ENCODE assay signal across 16 cellular contexts in the genomic region with DNA sequence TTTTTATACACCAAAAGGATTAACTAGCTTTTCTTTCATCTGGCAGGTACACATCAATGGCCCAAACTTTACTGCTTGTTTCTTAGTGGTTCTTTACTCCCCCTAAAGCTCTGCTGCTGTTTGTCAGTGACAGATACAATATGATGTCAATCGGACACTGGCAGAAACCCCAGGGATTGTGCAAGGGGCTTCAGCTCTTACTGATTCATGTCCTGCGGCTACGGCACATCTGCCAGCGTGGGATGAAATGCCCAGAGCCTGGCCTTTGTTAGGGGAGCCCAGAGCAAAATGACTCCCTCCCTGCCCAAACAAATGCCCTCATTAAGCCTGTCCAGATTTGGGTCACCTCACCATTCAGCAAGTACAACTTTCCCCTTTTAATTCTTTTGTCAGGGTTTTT. TPM values are rescaled to one million over a fixed set of nuclear protein-coding genes. Genes with fewer than 3 reads are reported as not detected.
A peak's percentile ranks its signal among the peaks of the same experiment; 100 is the strongest.
DNase-seq lines count a peak whose midpoint lies in the region; ATAC-seq and TF ChIP-seq lines count a peak whose summit lies in the region.
"Had no signal": no experiment of that assay in that cellular context is flagged by ENCODE, and none has a peak within 500 bp of the region (broad histone marks: within the 10 kb centered on the region; RNA-seq: fewer than 3 reads in every experiment).

No MANE protein-coding gene starts in this region.

- peak overlapping the region; percentile 52 for H3K9ac ChIP-seq in neural cell (ENCODE audit: low read length)

- H3F3A ChIP-seq in neural cell (ENCODE audit: insufficient read depth, low read length, poor library complexity, severe bottlenecking): peaks cover 4% of the 10 kb centered on the region

- peaks cover 6% of the 10 kb centered on the region for H3K9me3 ChIP-seq in neural cell (ENCODE audit: low read length)
- H3K9me3 ChIP-seq: testis had no signal

- TF ChIP-seq CTCF in AG09309 (IDR thresholded peaks at IDR 0.05; ENCODE audit: control insufficient read depth, insufficient read depth, low read depth, low read length, missing control alignments) (no peak), fibroblast of mammary gland (conservative IDR thresholded peaks at IDR 0.05; ENCODE audit: control insufficient read depth, insufficient read depth, low read depth, low read length) (no peak), neural cell (IDR thresholded peaks at IDR 0.05; ENCODE audit: poor library complexity, severe bottlenecking) (no peak), osteocyte (IDR thresholded peaks at IDR 0.05) (no peak)

- H3K27ac Mint-ChIP-seq in osteocyte (ENCODE audit: unreplicated experiment): no peak overlapping the region
- H3K27ac Mint-ChIP-seq: activated CD4-positive, alpha-beta memory T cell treated with anti-CD3 and anti-CD28 coated beads, Interleukin-2, amount 10 ng/mL, durations not matched to agents 7 days and 5 days; IgD-negative memory B cell had no signal

- peak overlapping the region; percentile 25 for H2AFZ ChIP-seq in neural cell (ENCODE audit: low read depth, low read length)

- H3K79me2 ChIP-seq in neural cell (replicated peaks; ENCODE audit: insufficient read depth, low read length): no peaks in the 10 kb centered on the region

- H3K4me2 ChIP-seq in neural cell (ENCODE audit: low read length): peak overlapping the region; percentile 41

- DNase-seq in AG09309 (ENCODE audit: low read depth) (peak; percentile 82), MV-4-11 (lab: John Stamatoyannopoulos, UW) (peak; percentile 74), fibroblast of mammary gland (ENCODE audit: low read depth) (peak; percentile 91), osteocyte (ENCODE audit: extremely low spot score, unreplicated experiment) (no peak), COLO668 (lab: John Stamatoyannopoulos, UW; ENCODE audit: unreplicated experiment) (no peak)
- no peak for DNase-seq in activated CD4-positive, CD25-positive, alpha-beta regulatory T cell (lab: John Stamatoyannopoulos, UW)
- DNase-seq: activated CD4-positive, alpha-beta memory T cell treated with anti-CD3 and anti-CD28 coated beads, Interleukin-2, amount 10 ng/mL, durations not matched to agents 7 days and 5 days; DMS79; left ventricle myocardium superior; NCI-H1417 treated with DMSO at 0.1 percent for 48 hours; testis had no signal

- TF ChIP-seq RAD21 in neural cell (conservative IDR thresholded peaks at IDR 0.05): no peak

- no peaks in the 10 kb centered on the region for H3K27me3 ChIP-seq in neural cell (ENCODE audit: insufficient read depth, low read depth, low read length)
- H3K27me3 ChIP-seq: neutrophil, testis had no signal

- H3K4me3 ChIP-seq in AG09309 (ENCODE audit: control insufficient read depth, low read depth, low read length) (no peak overlapping the region), fibroblast of mammary gland (ENCODE audit: control insufficient read depth, low read depth, low read length) (no peak overlapping the region), neural cell (ENCODE audit: low read length) (peak overlapping the region; percentile 28)
- H3K4me3 ChIP-seq: GM12878, testis had no signal

- no peaks in the 10 kb centered on the region for H3K36me3 ChIP-seq in neural cell (ENCODE audit: insufficient read depth, low read length)

- H3K9me3 Mint-ChIP-seq in osteocyte (ENCODE audit: unreplicated experiment): peaks cover 8% of the 10 kb centered on the region

- H3K4me1 Mint-ChIP-seq in osteocyte (ENCODE audit: unreplicated experiment): peaks cover 4% of the 10 kb centered on the region
- H3K4me1 Mint-ChIP-seq: activated CD4-positive, alpha-beta memory T cell treated with anti-CD3 and anti-CD28 coated beads, Interleukin-2, amount 10 ng/mL, durations not matched to agents 7 days and 5 days; IgD-negative memory B cell had no signal

- no peaks in the 10 kb centered on the region for H3K9me2 ChIP-seq in neural cell (ENCODE audit: insufficient read depth, low read length)

- ATAC-seq in HG02798 (IDR thresholded peaks at IDR 0.05; ENCODE audit: poor library complexity, unreplicated experiment): no peak
- ATAC-seq: GM12878, left ventricle myocardium superior had no signal

- no peaks in the 10 kb centered on the region for H4K20me1 ChIP-seq in neural cell (ENCODE audit: insufficient read depth)

- peak overlapping the region; percentile 91 for H3K27ac ChIP-seq in neural cell (ENCODE audit: low read length)
- H3K27ac ChIP-seq: neutrophil, testis had no signal

- no peak for TF ChIP-seq EP300 in neural cell (conservative IDR thresholded peaks at IDR 0.05; ENCODE audit: poor library complexity, severe bottlenecking)

- no peaks in the 10 kb centered on the region for H3K27me3 Mint-ChIP-seq in osteocyte (ENCODE audit: unreplicated experiment)
- H3K27me3 Mint-ChIP-seq: activated CD4-positive, alpha-beta memory T cell treated with anti-CD3 and anti-CD28 coated beads, Interleukin-2, amount 10 ng/mL, durations not matched to agents 7 days and 5 days; IgD-negative memory B cell had no signal

- no peak overlapping the region for H3K4me3 Mint-ChIP-seq in osteocyte (ENCODE audit: unreplicated experiment)
- H3K4me3 Mint-ChIP-seq: activated CD4-positive, alpha-beta memory T cell treated with anti-CD3 and anti-CD28 coated beads, Interleukin-2, amount 10 ng/mL, durations not matched to agents 7 days and 5 days; IgD-negative memory B cell had no signal

- H3K36me3 Mint-ChIP-seq in osteocyte (ENCODE audit: unreplicated experiment): peaks cover 77% of the 10 kb centered on the region

TF ChIP-seq in neural cell, 6 proteins besides CTCF, POLR2A, EP300 and RAD21:
- no peak for TF ChIP-seq EZH2 (IDR thresholded peaks at IDR 0.05; ENCODE audit: borderline replicate concordance, insufficient read depth, low read length, poor library complexity, severe bottlenecking)
- no peak for TF ChIP-seq MXI1 (conservative IDR thresholded peaks at IDR 0.05; ENCODE audit: poor library complexity, severe bottlenecking)
- TF ChIP-seq TAF1 (IDR thresholded peaks at IDR 0.05; ENCODE audit: low read depth): no peak
- TF ChIP-seq, protein P1, sequence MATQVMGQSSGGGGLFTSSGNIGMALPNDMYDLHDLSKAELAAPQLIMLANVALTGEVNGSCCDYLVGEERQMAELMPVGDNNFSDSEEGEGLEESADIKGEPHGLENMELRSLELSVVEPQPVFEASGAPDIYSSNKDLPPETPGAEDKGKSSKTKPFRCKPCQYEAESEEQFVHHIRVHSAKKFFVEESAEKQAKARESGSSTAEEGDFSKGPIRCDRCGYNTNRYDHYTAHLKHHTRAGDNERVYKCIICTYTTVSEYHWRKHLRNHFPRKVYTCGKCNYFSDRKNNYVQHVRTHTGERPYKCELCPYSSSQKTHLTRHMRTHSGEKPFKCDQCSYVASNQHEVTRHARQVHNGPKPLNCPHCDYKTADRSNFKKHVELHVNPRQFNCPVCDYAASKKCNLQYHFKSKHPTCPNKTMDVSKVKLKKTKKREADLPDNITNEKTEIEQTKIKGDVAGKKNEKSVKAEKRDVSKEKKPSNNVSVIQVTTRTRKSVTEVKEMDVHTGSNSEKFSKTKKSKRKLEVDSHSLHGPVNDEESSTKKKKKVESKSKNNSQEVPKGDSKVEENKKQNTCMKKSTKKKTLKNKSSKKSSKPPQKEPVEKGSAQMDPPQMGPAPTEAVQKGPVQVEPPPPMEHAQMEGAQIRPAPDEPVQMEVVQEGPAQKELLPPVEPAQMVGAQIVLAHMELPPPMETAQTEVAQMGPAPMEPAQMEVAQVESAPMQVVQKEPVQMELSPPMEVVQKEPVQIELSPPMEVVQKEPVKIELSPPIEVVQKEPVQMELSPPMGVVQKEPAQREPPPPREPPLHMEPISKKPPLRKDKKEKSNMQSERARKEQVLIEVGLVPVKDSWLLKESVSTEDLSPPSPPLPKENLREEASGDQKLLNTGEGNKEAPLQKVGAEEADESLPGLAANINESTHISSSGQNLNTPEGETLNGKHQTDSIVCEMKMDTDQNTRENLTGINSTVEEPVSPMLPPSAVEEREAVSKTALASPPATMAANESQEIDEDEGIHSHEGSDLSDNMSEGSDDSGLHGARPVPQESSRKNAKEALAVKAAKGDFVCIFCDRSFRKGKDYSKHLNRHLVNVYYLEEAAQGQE (IDR thresholded peaks at IDR 0.05; ENCODE audit: borderline replicate concordance): no peak
- no peak for TF ChIP-seq SMC3 (conservative IDR thresholded peaks at IDR 0.05; ENCODE audit: poor library complexity)
- TF ChIP-seq POLR2AphosphoS5 (IDR thresholded peaks at IDR 0.05): no peak

RNA-seq across cellular contexts. Expression of a gene that starts 28.3 kb away (rescaled TPM):
- polyA plus RNA-seq in neural cell: 385 and 490 TPM in 2 replicates
- polyA minus RNA-seq in neural cell: 186 and 212 TPM in 2 replicates
- total RNA-seq in osteocyte: 181 and 196 TPM in 2 replicates

Comparison
In these comparisons a context has a peak if more than half of its experiments do, and no peak if none do; other contexts are left out.
1. DNase-seq: peak in AG09309 (single experiment), MV-4-11 (single experiment) and fibroblast of mammary gland (single experiment); none in activated CD4-positive, CD25-positive, alpha-beta regulatory T cell (0 of 4), osteocyte (single experiment) and COLO668 (single experiment).